In genomic region chr1:164625004-164625617, GRCh38 we compare ENCODE assay signal across 1 cellular context.
TF ChIP-seq lines count a peak whose summit lies in the region.

No MANE protein-coding gene starts in this region.

TF ChIP-seq in A549, 52 proteins besides CTCF, POLR2A, EP300 and RAD21 (continued from another document):
- TF ChIP-seq REST (IDR thresholded peaks at IDR 0.05): no peak
